ENCODE assay signal across 18 cellular contexts in genomic region chr5:172439785-172440480, GRCh38. TPM values are rescaled to one million over a fixed set of nuclear protein-coding genes. Genes with fewer than 3 reads are reported as not detected.
A peak's percentile ranks its signal among the peaks of the same experiment; 100 is the strongest.
DNase-seq lines count a peak whose midpoint lies in the region; ATAC-seq and TF ChIP-seq lines count a peak whose summit lies in the region.
"Had no signal": no experiment of that assay in that cellular context is flagged by ENCODE, and none has a peak within 500 bp of the region (broad histone marks: within the 10 kb centered on the region; RNA-seq: fewer than 3 reads in every experiment).

No MANE protein-coding gene starts in this region.

- H3K36me3 ChIP-seq in lung (ENCODE audit: control insufficient read depth in 2 of 2, insufficient read depth in 2 of 2, low read length in 2 of 2), result no peaks in the 10 kb centered on the region
- no peaks in the 10 kb centered on the region for H3K36me3 ChIP-seq in thyroid gland
- H3K36me3 ChIP-seq in gastroesophageal sphincter, result peaks cover 0 to 15% of the 10 kb centered on the region in 2 donors

- TF ChIP-seq POLR2A in thyroid gland (IDR thresholded peaks at IDR 0.05) (no peak), gastroesophageal sphincter (IDR thresholded peaks at IDR 0.05) (no peak)

- WGBS in lung, 2 donors, result 67 to 94% methylated on average over 21 to 22 of the region's 22 CpGs
- 59 to 68% methylated on average over 14 to 22 of the region's 22 CpGs for WGBS in thyroid gland, 2 donors
- WGBS in gastroesophageal sphincter (ENCODE audit: low coverage in 1 of 2), 2 donors, result 74 to 100% methylated on average over 1 to 16 of the region's 22 CpGs

- H3K27ac ChIP-seq in lung (ENCODE audit: low read depth in 1 of 2, low read length in 1 of 2) (no peak overlapping the region), thyroid gland (peak overlapping the region in 1 of 3 donors; percentile 19), gastroesophageal sphincter (peak overlapping the region in 2 of 4 donors; percentile 21 to 80)
- H3K27ac ChIP-seq: 22Rv1 had no signal

- in situ Hi-C loops in KBM-7 (cut with MboI; ENCODE audit: low pct_unique_long_range_greater_than_20kb, low sequenced_read_pairs), result no loop called here

- H3K4me3 ChIP-seq in epithelial cell of esophagus (ENCODE audit: low read length) (no peak overlapping the region), lung (no peak overlapping the region), thyroid gland (replicated peaks in 1 of 3) (no peak overlapping the region), gastroesophageal sphincter (no peak overlapping the region)

- H3K9me3 ChIP-seq in lung (ENCODE audit: control insufficient read depth in 2 of 2, insufficient read depth in 1 of 2, low read length in 1 of 2) (no peaks in the 10 kb centered on the region), thyroid gland (no peaks in the 10 kb centered on the region), gastroesophageal sphincter (no peaks in the 10 kb centered on the region)

- TF ChIP-seq EP300 in gastroesophageal sphincter (IDR thresholded peaks at IDR 0.05), result no peak

- H3K27me3 ChIP-seq in lung (ENCODE audit: control insufficient read depth, insufficient read depth) (no peaks in the 10 kb centered on the region), thyroid gland (no peaks in the 10 kb centered on the region), gastroesophageal sphincter (no peaks in the 10 kb centered on the region)

- DNase-seq in NCI-H2029 (lab: John Stamatoyannopoulos, UW), result peak; percentile 10
- no peak for DNase-seq in NCI-H2029 treated with DMSO at 0.1 percent for 48 hours (lab: John Stamatoyannopoulos, UW)
- peak; percentile 34 for DNase-seq in epithelial cell of esophagus (ENCODE audit: low read depth)
- peak; percentile 65 for DNase-seq in lung (ENCODE audit: low spot score)
- peak; percentile 85 to 94 for DNase-seq in thyroid gland
- no peak for DNase-seq in NCI-H1417 treated with DMSO at 0.1 percent for 48 hours (lab: John Stamatoyannopoulos, UW)
- no peak for DNase-seq in KBM-7
- DNase-seq: activated CD4-positive, alpha-beta T cell treated with anti-CD3 and anti-CD28 coated beads for 48 hours; activated naive CD8-positive, alpha-beta T cell treated with anti-CD3 and anti-CD28 coated beads, Interleukin-2, amount 50 U/mL, for 24 hours; Calu3; islet precursor cell; NCI-H1105; NCI-H748 treated with DMSO at 0.1 percent for 48 hours; OCI-M1; SHP77 treated with DMSO at 0.1 percent for 48 hours had no signal

- H3K4me1 ChIP-seq in lung (ENCODE audit: control insufficient read depth in 2 of 2, insufficient read depth in 2 of 2, low read length in 2 of 2) (peaks cover 13 to 29% of the 10 kb centered on the region in 2 donors), thyroid gland (peaks cover 46 to 53% of the 10 kb centered on the region in 2 donors), gastroesophageal sphincter (peaks cover 16 to 94% (median 32%) of the 10 kb centered on the region in 3 donors)

- intact Hi-C loops in thyroid gland (cut with DNase I), result no loop called here

- TF ChIP-seq CTCF in epithelial cell of esophagus (IDR thresholded peaks at IDR 0.05; ENCODE audit: insufficient read depth, low read depth, low read length, missing control alignments) (no peak), lung (IDR thresholded peaks at IDR 0.05; ENCODE audit: control extremely low read depth, extremely low read depth) (no peak), thyroid gland (IDR thresholded peaks at IDR 0.05) (peak in 1 of 6 experiments; percentile 11), gastroesophageal sphincter (IDR thresholded peaks at IDR 0.05) (no peak)

- ATAC-seq in lung (ENCODE audit: insufficient read depth, low FRiP score), result peak; percentile 22
- ATAC-seq in gastroesophageal sphincter, result no peak
- ATAC-seq: activated naive CD8-positive, alpha-beta T cell treated with anti-CD3 and anti-CD28 coated beads, Interleukin-2, amount 50 U/mL, for 24 hours; activated T-helper 17 cell treated with anti-CD3 and anti-CD28 coated beads, Interleukin-2, amount 50 U/mL, for 72 hours had no signal

RNA-seq across cellular contexts. Expression of gene SH3PXD2B, which starts 14.4 kb away (rescaled TPM):
- total RNA-seq in lung (10 to 100 TPM; 13.0 to 56.0 TPM), thyroid gland (10 to 100 TPM; 13.7 to 27.1 (median 21.1) TPM), gastroesophageal sphincter (10 to 100 TPM; 40.2 to 80.9 (median 56.0) TPM)
- 10 to 100 TPM in 1 of 2 donors, 1 to 10 TPM in 1; 8.0 to 29.7 TPM for polyA plus RNA-seq in lung

Comparison
In these comparisons a context has a peak if more than half of its experiments do, and no peak if none do; other contexts are left out.
1. DNase-seq: peak in NCI-H2029 (single experiment), epithelial cell of esophagus (single experiment), lung (single experiment) and thyroid gland (2 of 2); none in NCI-H2029 treated with DMSO at 0.1 percent for 48 hours (single experiment), NCI-H1417 treated with DMSO at 0.1 percent for 48 hours (single experiment) and KBM-7 (single experiment).